ENCODE assay signal across 24 cellular contexts in genomic region chr7:8353991-8354390, GRCh38.
A peak's percentile ranks its signal among the peaks of the same experiment; 100 is the strongest.
DNase-seq lines count a peak whose midpoint lies in the region; ATAC-seq and TF ChIP-seq lines count a peak whose summit lies in the region.
"Had no signal": no experiment of that assay in that cellular context is flagged by ENCODE, and none has a peak within 500 bp of the region (broad histone marks: within the 10 kb centered on the region; RNA-seq: fewer than 3 reads in every experiment).

No MANE protein-coding gene starts in this region.

- no peak overlapping the region for H3K4me3 Mint-ChIP-seq in H9
- no peak overlapping the region for H3K4me3 Mint-ChIP-seq in activated T-helper 2 cell treated with anti-CD3 and anti-CD28 coated beads, Interferon-gamma antibody, Interleukin-2, Interleukin-4, amounts not matched to agents 10 μg/mL and 5 μg/mL and 100 μg/mL, durations not matched to agents 14 hours and 24 hours and 36 hours (ENCODE audit: low read depth)
- H3K4me3 Mint-ChIP-seq: CD4-positive, alpha-beta T cell; T-cell; T-helper 2 cell treated with Interferon-gamma antibody and Interleukin-4, amounts not matched to agents 5 μg/mL and 100 μg/mL, for 36 hours had no signal

- intact Hi-C loops in activated T-helper 2 cell treated with anti-CD3 and anti-CD28 coated beads, Interferon-gamma antibody, Interleukin-2, Interleukin-4, amounts not matched to agents 10 μg/mL and 5 μg/mL and 100 μg/mL, durations not matched to agents 14 hours and 24 hours and 36 hours (cut with micrococcal nuclease) = no loop called here
- intact Hi-C loops in transverse colon (cut with DNase I; ENCODE audit: low total_unique reads) = no loop called here

- TF ChIP-seq CTCF in KMS-11 (conservative IDR thresholded peaks at IDR 0.05; ENCODE audit: low read depth, low read length) = no peak
- TF ChIP-seq CTCF in H9 (conservative IDR thresholded peaks at IDR 0.05) = no peak
- no peak for TF ChIP-seq CTCF in transverse colon (IDR thresholded peaks at IDR 0.05)

- H3K4me3 ChIP-seq in KMS-11 (IDR thresholded peaks at IDR 0.05; ENCODE audit: insufficient read depth, low read depth, low read length) (no peak overlapping the region), transverse colon (no peak overlapping the region)
- H3K4me3 ChIP-seq: BLaER1, MG63, PC-9 had no signal

- H4K20me1 ChIP-seq in KMS-11 (ENCODE audit: insufficient read depth) = no peaks in the 10 kb centered on the region
- H4K20me1 ChIP-seq in H9 (ENCODE audit: control insufficient read depth, insufficient read depth, insufficient read length) = no peaks in the 10 kb centered on the region
- H4K20me1 ChIP-seq: BLaER1 had no signal

- H3K27me3 ChIP-seq in KMS-11 (ENCODE audit: insufficient read depth, low read depth) (no peaks in the 10 kb centered on the region), H9 (ENCODE audit: insufficient read depth, low read length) (no peaks in the 10 kb centered on the region), transverse colon (no peaks in the 10 kb centered on the region)
- H3K27me3 ChIP-seq: BLaER1, MG63 had no signal

- no peak overlapping the region for H3T11ph ChIP-seq in H9 (ENCODE audit: low read length)

- peaks cover 7 to 16% of the 10 kb centered on the region in 2 experiments for H3K9me3 Mint-ChIP-seq in H9
- H3K9me3 Mint-ChIP-seq in activated T-helper 2 cell treated with anti-CD3 and anti-CD28 coated beads, Interferon-gamma antibody, Interleukin-2, Interleukin-4, amounts not matched to agents 10 μg/mL and 5 μg/mL and 100 μg/mL, durations not matched to agents 14 hours and 24 hours and 36 hours = no peaks in the 10 kb centered on the region
- H3K9me3 Mint-ChIP-seq: T-cell; T-helper 2 cell treated with Interferon-gamma antibody and Interleukin-4, amounts not matched to agents 5 μg/mL and 100 μg/mL, for 36 hours had no signal

- H3K27ac ChIP-seq in KMS-11 (peak overlapping the region; percentile 82), H9 (ENCODE audit: insufficient read length, low read depth, low read length) (no peak overlapping the region), transverse colon (no peak overlapping the region)
- H3K27ac ChIP-seq: BLaER1, PC-9, RWPE1 had no signal

- peak overlapping the region; percentile 23; the same call in 1 of the 2 replicates for H2AFZ ChIP-seq in KMS-11 (ENCODE audit: low read depth)
- H2AFZ ChIP-seq in H9 (ENCODE audit: low read length) = no peak overlapping the region
- H2AFZ ChIP-seq: PC-9 had no signal

- H3K27me3 Mint-ChIP-seq in H9 (ENCODE audit: low read depth) = no peaks in the 10 kb centered on the region
- H3K27me3 Mint-ChIP-seq in activated T-helper 2 cell treated with anti-CD3 and anti-CD28 coated beads, Interferon-gamma antibody, Interleukin-2, Interleukin-4, amounts not matched to agents 10 μg/mL and 5 μg/mL and 100 μg/mL, durations not matched to agents 14 hours and 24 hours and 36 hours (ENCODE audit: low read depth) = peaks cover 1% of the 10 kb centered on the region

- no peak overlapping the region for H2AK5ac ChIP-seq in H9 (ENCODE audit: insufficient read length, low read length)

- no peak overlapping the region for H2BK12ac ChIP-seq in H9 (ENCODE audit: insufficient read length, low read depth, low read length)

- H3K4ac ChIP-seq in H9 (ENCODE audit: low read depth, low read length) = no peak overlapping the region

- H3K79me1 ChIP-seq in H9 (ENCODE audit: insufficient read depth, low read depth, low read length, poor library complexity, severe bottlenecking) = no peaks in the 10 kb centered on the region

- no peak for TF ChIP-seq POLR2A in transverse colon (IDR thresholded peaks at IDR 0.05)

- no peak overlapping the region for H4K8ac ChIP-seq in H9 (replicated peaks; ENCODE audit: insufficient read length, low read depth, low read length)

- H2BK120ac ChIP-seq in H9 (ENCODE audit: low read depth, low read length, poor library complexity, severe bottlenecking) = no peak overlapping the region

- H3K4me2 ChIP-seq in KMS-11 (peak overlapping the region; percentile 68), H9 (ENCODE audit: insufficient read depth, insufficient read length, low read length) (no peak overlapping the region)
- H3K4me2 ChIP-seq: BLaER1, PC-9 had no signal

- DNase-seq in H9 = no peak
- no peak for DNase-seq in effector CD4-positive, alpha-beta T cell
- DNase-seq in activated T-helper 2 cell treated with anti-CD3 and anti-CD28 coated beads, Interferon-gamma antibody, Interleukin-2, Interleukin-4, amounts not matched to agents 10 μg/mL and 5 μg/mL and 100 μg/mL, durations not matched to agents 14 hours and 24 hours and 36 hours (ENCODE audit: low spot score) = no peak
- DNase-seq in transverse colon = no peak
- DNase-seq: CD4-positive, alpha-beta T cell; COR-L47; DMS 273 treated with DMSO at 0.1 percent for 48 hours; DMS79 treated with DMSO at 0.1 percent for 48 hours; MG63; NCI-H1048; NCI-H1417 treated with DMSO at 0.1 percent for 48 hours; NCI-H187; NCI-H510A; NCI-H748 treated with DMSO at 0.1 percent for 48 hours; PC-9; SHP77 treated with DMSO at 0.1 percent for 48 hours; T-cell had no signal

- peaks cover 6 to 31% (median 8%) of the 10 kb centered on the region in 3 experiments for H3K36me3 Mint-ChIP-seq in H9 (ENCODE audit: insufficient read depth in 1 of 3, low read depth in 3 of 3)
- no peaks in the 10 kb centered on the region for H3K36me3 Mint-ChIP-seq in activated T-helper 2 cell treated with anti-CD3 and anti-CD28 coated beads, Interferon-gamma antibody, Interleukin-2, Interleukin-4, amounts not matched to agents 10 μg/mL and 5 μg/mL and 100 μg/mL, durations not matched to agents 14 hours and 24 hours and 36 hours (ENCODE audit: low read depth)
- H3K36me3 Mint-ChIP-seq: T-cell had no signal

- no peak overlapping the region for H3K18ac ChIP-seq in H9 (ENCODE audit: insufficient read length, low read depth, low read length)

- no CpG with 5 or more reads among the region's 2 CpGs for WGBS in H9 (ENCODE audit: extremely low coverage, insufficient read length, low lambda C conversion rate)
- WGBS in transverse colon (ENCODE audit: low coverage in 1 of 2), 2 donors = 81 to 93% methylated on average over 2 of the region's 2 CpGs

- H3K36me3 ChIP-seq in KMS-11 (ENCODE audit: insufficient read depth) = no peaks in the 10 kb centered on the region
- no peaks in the 10 kb centered on the region for H3K36me3 ChIP-seq in transverse colon
- H3K36me3 ChIP-seq: BLaER1, MG63 had no signal

- no peak overlapping the region for H2BK5ac ChIP-seq in H9 (ENCODE audit: insufficient read length, low read length)

- no peak overlapping the region for H4K5ac ChIP-seq in H9 (ENCODE audit: insufficient read length, low read depth, low read length)

- no peak overlapping the region for H3K14ac ChIP-seq in H9 (ENCODE audit: insufficient read depth, low read length)

- H3K23me2 ChIP-seq in H9 (ENCODE audit: insufficient read length, low read depth, low read length, poor library complexity, severe bottlenecking) = no peaks in the 10 kb centered on the region

- ATAC-seq in GM18907 (IDR thresholded peaks at IDR 0.05; ENCODE audit: unreplicated experiment) (peak; percentile 74), HG02798 (IDR thresholded peaks at IDR 0.05; ENCODE audit: poor library complexity, unreplicated experiment) (peak; percentile 70)
- ATAC-seq: SK-N-SH treated with all-trans-retinoic acid at 6 μM for 48 hours, T-cell had no signal

- H2BK20ac ChIP-seq in H9 (ENCODE audit: low read depth, low read length, poor library complexity, severe bottlenecking) = no peak overlapping the region

- in situ Hi-C loops in transverse colon (cut with MboI; ENCODE audit: low pct_ligation_motif_present in 1 of 4, low pct_unique_long_range_greater_than_20kb in 1 of 4, low sequenced_read_pairs in 3 of 4) = no loop called here

- H3K4me1 ChIP-seq in KMS-11 (ENCODE audit: low read depth, poor library complexity, severe bottlenecking) (peaks cover 24% of the 10 kb centered on the region), H9 (ENCODE audit: insufficient read depth, low read length) (no peaks in the 10 kb centered on the region), transverse colon (no peaks in the 10 kb centered on the region)
- H3K4me1 ChIP-seq: BLaER1 had no signal

- no peak overlapping the region for H3K23ac ChIP-seq in H9 (ENCODE audit: insufficient read length, low read depth, low read length)

- no peaks in the 10 kb centered on the region for H3K79me2 ChIP-seq in KMS-11 (ENCODE audit: insufficient read depth, low read depth)
- no peaks in the 10 kb centered on the region for H3K79me2 ChIP-seq in H9 (ENCODE audit: insufficient read depth, low read length)

- no peak overlapping the region for H2BK15ac ChIP-seq in H9 (ENCODE audit: low read depth, low read length)

- no peak for TF ChIP-seq EP300 in transverse colon (IDR thresholded peaks at IDR 0.05; ENCODE audit: low read depth)

- peak overlapping the region; percentile 30; the same call in 1 of the 2 replicates for H3K9ac ChIP-seq in KMS-11
- no peak overlapping the region for H3K9ac ChIP-seq in H9 (ENCODE audit: extremely low read depth, insufficient read length, low read length)
- H3K9ac ChIP-seq: BLaER1 had no signal

- peaks cover 4 to 16% of the 10 kb centered on the region in 2 experiments for H3K4me1 Mint-ChIP-seq in H9
- H3K4me1 Mint-ChIP-seq in activated T-helper 2 cell treated with anti-CD3 and anti-CD28 coated beads, Interferon-gamma antibody, Interleukin-2, Interleukin-4, amounts not matched to agents 10 μg/mL and 5 μg/mL and 100 μg/mL, durations not matched to agents 14 hours and 24 hours and 36 hours (ENCODE audit: low read depth) = no peaks in the 10 kb centered on the region
- H3K4me1 Mint-ChIP-seq: T-cell had no signal

- H3K27ac Mint-ChIP-seq in H9 = no peak overlapping the region
- H3K27ac Mint-ChIP-seq in activated T-helper 2 cell treated with anti-CD3 and anti-CD28 coated beads, Interferon-gamma antibody, Interleukin-2, Interleukin-4, amounts not matched to agents 10 μg/mL and 5 μg/mL and 100 μg/mL, durations not matched to agents 14 hours and 24 hours and 36 hours = no peak overlapping the region
- H3K27ac Mint-ChIP-seq: CD4-positive, alpha-beta T cell; T-cell; T-helper 2 cell treated with Interferon-gamma antibody and Interleukin-4, amounts not matched to agents 5 μg/mL and 100 μg/mL, for 36 hours had no signal

- H3K9me3 ChIP-seq in H9 (ENCODE audit: control insufficient read depth, low read depth, low read length) (no peaks in the 10 kb centered on the region), transverse colon (no peaks in the 10 kb centered on the region)
- H3K9me3 ChIP-seq: BLaER1, MG63 had no signal

- no peak overlapping the region for H3K56ac ChIP-seq in H9 (ENCODE audit: insufficient read length, low read depth, low read length)

- no peak overlapping the region for H4K91ac ChIP-seq in H9 (ENCODE audit: insufficient read length, low read depth, low read length)
